Comparison of ENCODE assay signal across 8 cellular contexts in the genomic region with DNA sequence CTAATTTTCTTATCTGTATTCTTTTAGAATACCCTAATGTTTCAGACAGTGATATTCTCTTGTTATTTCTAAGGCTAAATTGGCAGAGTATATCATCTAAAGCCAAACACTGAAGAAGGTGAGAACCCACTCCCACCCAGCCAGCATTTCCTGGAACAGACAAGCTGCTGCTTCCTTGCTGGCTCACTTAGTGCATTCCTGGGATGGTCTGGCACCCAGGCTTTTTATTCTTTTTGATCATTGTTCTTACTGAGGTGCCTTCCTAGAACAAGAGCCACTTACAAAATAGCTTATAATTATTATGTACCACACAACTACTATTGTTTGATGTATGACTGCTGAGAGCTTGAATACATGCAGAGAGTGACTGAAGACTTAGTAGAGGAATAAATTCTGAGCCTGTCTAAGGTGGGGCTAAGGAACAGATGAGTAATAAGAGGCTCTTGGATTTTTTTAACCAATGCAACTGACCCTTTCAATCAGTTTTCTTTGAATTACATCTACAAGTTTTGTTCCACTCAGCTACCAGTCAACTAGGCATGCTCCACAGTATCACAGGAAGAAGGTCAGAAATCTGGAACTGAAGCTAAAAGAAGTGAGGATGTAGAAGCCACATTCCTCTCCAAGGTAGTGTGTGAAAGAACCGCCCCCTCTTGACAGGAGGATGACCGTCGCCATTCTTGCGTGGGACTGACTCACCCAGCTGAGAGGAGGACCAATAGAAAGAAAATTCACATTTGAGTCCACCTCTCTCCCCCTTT. TPM values are rescaled to one million over a fixed set of nuclear protein-coding genes. Genes with fewer than 3 reads are reported as not detected.
A peak's percentile ranks its signal among the peaks of the same experiment; 100 is the strongest.
DNase-seq lines count a peak whose midpoint lies in the region; ATAC-seq, FAIRE-seq and TF ChIP-seq lines count a peak whose summit lies in the region.
"Had no signal": no experiment of that assay in that cellular context is flagged by ENCODE, and none has a peak within 500 bp of the region (broad histone marks: within the 10 kb centered on the region; RNA-seq: fewer than 3 reads in every experiment).

No MANE protein-coding gene starts in this region.

- H3K36me3 Mint-ChIP-seq in HFFc6 (ENCODE audit: low read depth) (peaks cover 19% of the 10 kb centered on the region), activated B cell treated with CpG ODN at 0.5 μM for 24 hours (ENCODE audit: low read depth) (peaks cover 71% of the 10 kb centered on the region)
- H3K36me3 Mint-ChIP-seq in stimulated activated effector memory CD8-positive, alpha-beta T cell treated with anti-CD3 and anti-CD28 coated beads, Interleukin-12 subunit alpha, Interleukin-12 subunit beta, amount 100 ng/mL, for 72 hours, result peaks cover 78% of the 10 kb centered on the region

- no peak for FAIRE-seq in GM12891 (lab: Jason Lieb, UNC)
- FAIRE-seq: frontal cortex had no signal

- H3K4me3 ChIP-seq in gastroesophageal sphincter (no peak overlapping the region), WERI-Rb-1 (ENCODE audit: low read depth, low read length) (no peak overlapping the region)

- TF ChIP-seq EP300 in gastroesophageal sphincter (IDR thresholded peaks at IDR 0.05), result no peak

- peak; percentile 76 for DNase-seq in HFFc6
- DNase-seq in activated B cell treated with CpG ODN at 0.5 μM for 24 hours, result no peak
- DNase-seq in stimulated activated effector memory CD8-positive, alpha-beta T cell treated with anti-CD3 and anti-CD28 coated beads, Interleukin-12 subunit alpha, Interleukin-12 subunit beta, amount 100 ng/mL, for 72 hours (ENCODE audit: low spot score in 2 of 2), result no peak
- no peak for DNase-seq in WERI-Rb-1
- no peak for DNase-seq in NCI-H1105 treated with DMSO at 0.1 percent for 48 hours (lab: John Stamatoyannopoulos, UW)
- no peak for DNase-seq in GM12891 (ENCODE audit: insufficient read length, low spot score)

- H3K27ac Mint-ChIP-seq in HFFc6 (peak overlapping the region; percentile 90), activated B cell treated with CpG ODN at 0.5 μM for 24 hours (peak overlapping the region; percentile 18)
- H3K27ac Mint-ChIP-seq in stimulated activated effector memory CD8-positive, alpha-beta T cell treated with anti-CD3 and anti-CD28 coated beads, Interleukin-12 subunit alpha, Interleukin-12 subunit beta, amount 100 ng/mL, for 72 hours, result peak overlapping the region; percentile 24

- H3K4me3 Mint-ChIP-seq in HFFc6 (peak overlapping the region; percentile 44), activated B cell treated with CpG ODN at 0.5 μM for 24 hours (no peak overlapping the region)
- no peak overlapping the region for H3K4me3 Mint-ChIP-seq in stimulated activated effector memory CD8-positive, alpha-beta T cell treated with anti-CD3 and anti-CD28 coated beads, Interleukin-12 subunit alpha, Interleukin-12 subunit beta, amount 100 ng/mL, for 72 hours

- no peak for TF ChIP-seq CTCF in HFFc6 (IDR thresholded peaks at IDR 0.05)
- no peak for TF ChIP-seq CTCF in activated B cell treated with CpG ODN at 0.5 μM for 24 hours (IDR thresholded peaks at IDR 0.05)
- TF ChIP-seq CTCF in gastroesophageal sphincter (IDR thresholded peaks at IDR 0.05), result no peak
- TF ChIP-seq CTCF in WERI-Rb-1 (IDR thresholded peaks at IDR 0.05; ENCODE audit: low read depth, low read length), result no peak

- H3K4me1 Mint-ChIP-seq in HFFc6 (ENCODE audit: low read depth) (peaks cover 81% of the 10 kb centered on the region), activated B cell treated with CpG ODN at 0.5 μM for 24 hours (peaks cover 15% of the 10 kb centered on the region)
- H3K4me1 Mint-ChIP-seq in stimulated activated effector memory CD8-positive, alpha-beta T cell treated with anti-CD3 and anti-CD28 coated beads, Interleukin-12 subunit alpha, Interleukin-12 subunit beta, amount 100 ng/mL, for 72 hours, result peaks cover 15% of the 10 kb centered on the region

- H3K9me3 Mint-ChIP-seq in HFFc6 (no peaks in the 10 kb centered on the region), activated B cell treated with CpG ODN at 0.5 μM for 24 hours (no peaks in the 10 kb centered on the region)
- no peaks in the 10 kb centered on the region for H3K9me3 Mint-ChIP-seq in stimulated activated effector memory CD8-positive, alpha-beta T cell treated with anti-CD3 and anti-CD28 coated beads, Interleukin-12 subunit alpha, Interleukin-12 subunit beta, amount 100 ng/mL, for 72 hours

- intact Hi-C loops in activated B cell treated with CpG ODN at 0.5 μM for 24 hours (cut with micrococcal nuclease), result loop anchor here (5.0 kb wide), 1 partner anchor 35 kb away; no protein-coding TSS in a partner anchor

- peaks cover 0 to 59% (median 24%) of the 10 kb centered on the region in 3 donors for H3K4me1 ChIP-seq in gastroesophageal sphincter

- peak overlapping the region; percentile 66 to 76 (median 70) for H3K27ac ChIP-seq in gastroesophageal sphincter
- H3K27ac ChIP-seq in WERI-Rb-1, result no peak overlapping the region

- H3K36me3 ChIP-seq in gastroesophageal sphincter (peaks cover 0 to 66% of the 10 kb centered on the region in 2 donors), WERI-Rb-1 (peaks cover 68% of the 10 kb centered on the region)

- H3K27me3 ChIP-seq in gastroesophageal sphincter (no peaks in the 10 kb centered on the region), WERI-Rb-1 (ENCODE audit: insufficient read depth, low read depth, severe bottlenecking) (no peaks in the 10 kb centered on the region)

- no peaks in the 10 kb centered on the region for H3K9me3 ChIP-seq in gastroesophageal sphincter
- no peaks in the 10 kb centered on the region for H3K9me3 ChIP-seq in WERI-Rb-1 (ENCODE audit: severe bottlenecking)

- ATAC-seq in activated B cell treated with CpG ODN at 0.5 μM for 24 hours (ENCODE audit: low read depth), result no peak
- ATAC-seq in gastroesophageal sphincter, result peak; percentile 48
- ATAC-seq in stimulated activated effector memory CD8-positive, alpha-beta T cell treated with anti-CD3 and anti-CD28 coated beads, Interleukin-12 subunit alpha, Interleukin-12 subunit beta, amount 100 ng/mL, for 72 hours, result peak; percentile 75

- POLR2A ChIA-PET in activated B cell treated with CpG ODN at 0.5 μM for 24 hours (lab: Charles Lee), result interaction anchor here (0.5 to 1.5 kb wide), 5 partner anchors 35 to 478 kb away, joined by 3 to 6 read pairs (median 4); a partner anchor contains a TSS

- WGBS in gastroesophageal sphincter (ENCODE audit: low coverage in 1 of 2), 2 donors, result 35 to 61% methylated on average over 4 of the region's 4 CpGs

- TF ChIP-seq POLR2A in gastroesophageal sphincter (IDR thresholded peaks at IDR 0.05) (no peak), GM12891 (IDR thresholded peaks at IDR 0.05; ENCODE audit: low read depth, low read length) (no peak)

- CTCF ChIA-PET in activated B cell treated with CpG ODN at 0.5 μM for 24 hours (lab: Charles Lee), result interaction anchor here (0.7 to 1.3 kb wide), 2 partner anchors 30 to 34 kb away, joined by 3 to 4 read pairs; no protein-coding TSS in a partner anchor

- H3K27me3 Mint-ChIP-seq in HFFc6 (ENCODE audit: insufficient read depth) (no peaks in the 10 kb centered on the region), activated B cell treated with CpG ODN at 0.5 μM for 24 hours (no peaks in the 10 kb centered on the region)

TF ChIP-seq in GM12891, 5 proteins besides CTCF, POLR2A, EP300 and RAD21:
- TF ChIP-seq PAX5 (IDR thresholded peaks at IDR 0.05; ENCODE audit: insufficient read depth, low read length, severe bottlenecking), result no peak
- no peak for TF ChIP-seq POLR2AphosphoS5 (IDR thresholded peaks at IDR 0.05; ENCODE audit: low read depth, low read length)
- no peak for TF ChIP-seq POU2F2 (IDR thresholded peaks at IDR 0.05; ENCODE audit: low read depth, low read length)
- no peak for TF ChIP-seq TAF1 (IDR thresholded peaks at IDR 0.05; ENCODE audit: low read depth, low read length)
- no peak for TF ChIP-seq SPI1 (IDR thresholded peaks at IDR 0.05; ENCODE audit: low read depth, low read length)

RNA-seq across cellular contexts. Expression of a gene that starts 30.1 kb away (rescaled TPM):
- total RNA-seq in HFFc6 (2021; fragmentation: NEBNext Ultra II Directional; extraction: Animal tissue kit (Norgen Biotek cat#: 25700)), result 1 to 10 TPM in 2 of 6 experiments, under 1 TPM in 4; 0.19 to 2.0 (median 0.37) TPM
- total RNA-seq in activated B cell treated with CpG ODN at 0.5 μM for 24 hours, result 0.07 TPM in 1 of 2 replicates, not detected in the other
- 1 to 10 TPM in 3 of 4 donors, under 1 TPM in 1; 0.31 to 2.1 (median 1.3) TPM for total RNA-seq in gastroesophageal sphincter
- 0.04 TPM for polyA plus RNA-seq in GM12891 (2012; ENCODE audit: low read depth, missing spikeins)

RNA-seq across cellular contexts. Expression of a gene that starts 53.6 kb away (rescaled TPM):
- 10 to 100 TPM; 20.6 to 25.2 (median 22.5) TPM for total RNA-seq in HFFc6 (2021; fragmentation: NEBNext Ultra II Directional; extraction: Animal tissue kit (Norgen Biotek cat#: 25700))
- 41.5 and 41.7 TPM in 2 replicates for total RNA-seq in activated B cell treated with CpG ODN at 0.5 μM for 24 hours
- 10 to 100 TPM; 32.0 to 44.2 (median 37.4) TPM for total RNA-seq in gastroesophageal sphincter
- 13.4 TPM for polyA plus RNA-seq in GM12891 (2012; ENCODE audit: low read depth, missing spikeins)

Comparison
In these comparisons a context has a peak if more than half of its experiments do, and no peak if none do; other contexts are left out.
1. H3K27ac Mint-ChIP-seq: peak in every context shown above with its lines; median percentile 90 in HFFc6; 24 in stimulated activated effector memory CD8-positive, alpha-beta T cell treated with anti-CD3 and anti-CD28 coated beads, Interleukin-12 subunit alpha, Interleukin-12 subunit beta, amount 100 ng/mL, for 72 hours; 18 in activated B cell treated with CpG ODN at 0.5 μM for 24 hours.